In the genomic region with DNA sequence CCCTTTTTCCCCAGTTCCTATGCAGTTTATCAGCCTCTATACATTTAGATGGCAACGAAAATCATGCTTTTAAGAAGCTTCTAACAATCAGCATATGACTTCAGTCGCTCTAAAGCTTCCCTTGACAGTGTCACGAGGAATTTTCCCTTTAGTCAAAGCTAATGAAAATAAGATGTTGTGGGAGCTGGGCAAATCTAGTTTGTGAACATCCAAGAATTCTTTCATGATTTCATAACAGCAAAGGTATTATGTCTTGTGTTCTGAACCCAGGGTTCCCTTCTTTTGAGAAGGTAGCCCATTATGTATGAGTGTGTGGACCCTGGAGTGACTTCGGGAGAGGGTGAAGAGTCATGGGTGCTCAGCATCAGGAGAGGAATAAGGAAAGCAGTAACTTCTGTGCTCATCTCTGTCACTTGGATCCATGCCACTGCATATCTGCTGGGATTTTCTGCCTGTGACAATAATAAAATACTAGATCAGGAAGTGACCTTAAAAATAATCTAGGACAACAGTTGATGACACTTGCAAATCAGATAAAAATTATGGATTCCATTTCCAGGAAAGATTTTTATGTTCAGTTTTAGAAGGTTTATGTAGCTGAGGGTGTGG, we compare ENCODE assay signal across 1 cellular context.
TF ChIP-seq lines count a peak whose summit lies in the region.

No MANE protein-coding gene starts in this region.

TF ChIP-seq in IMR-90, 13 proteins besides CTCF, POLR2A, EP300 and RAD21:
- no peak for TF ChIP-seq FOS (IDR thresholded peaks at IDR 0.05; ENCODE audit: low read depth, low read length)
- no peak for TF ChIP-seq RFX5 (IDR thresholded peaks at IDR 0.05; ENCODE audit: low read depth, low read length)
- TF ChIP-seq MAZ (IDR thresholded peaks at IDR 0.05; ENCODE audit: borderline replicate concordance, low read depth, low read length), result no peak
- no peak for TF ChIP-seq RCOR1 (IDR thresholded peaks at IDR 0.05; ENCODE audit: insufficient replicate concordance, low read length)
- TF ChIP-seq, protein P1, sequence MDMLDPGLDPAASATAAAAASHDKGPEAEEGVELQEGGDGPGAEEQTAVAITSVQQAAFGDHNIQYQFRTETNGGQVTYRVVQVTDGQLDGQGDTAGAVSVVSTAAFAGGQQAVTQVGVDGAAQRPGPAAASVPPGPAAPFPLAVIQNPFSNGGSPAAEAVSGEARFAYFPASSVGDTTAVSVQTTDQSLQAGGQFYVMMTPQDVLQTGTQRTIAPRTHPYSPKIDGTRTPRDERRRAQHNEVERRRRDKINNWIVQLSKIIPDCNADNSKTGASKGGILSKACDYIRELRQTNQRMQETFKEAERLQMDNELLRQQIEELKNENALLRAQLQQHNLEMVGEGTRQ (IDR thresholded peaks at IDR 0.05; ENCODE audit: low read depth, low read length), result no peak
- TF ChIP-seq BHLHE40 (IDR thresholded peaks at IDR 0.05; ENCODE audit: low read depth, low read length), result no peak
- TF ChIP-seq, protein P2, sequence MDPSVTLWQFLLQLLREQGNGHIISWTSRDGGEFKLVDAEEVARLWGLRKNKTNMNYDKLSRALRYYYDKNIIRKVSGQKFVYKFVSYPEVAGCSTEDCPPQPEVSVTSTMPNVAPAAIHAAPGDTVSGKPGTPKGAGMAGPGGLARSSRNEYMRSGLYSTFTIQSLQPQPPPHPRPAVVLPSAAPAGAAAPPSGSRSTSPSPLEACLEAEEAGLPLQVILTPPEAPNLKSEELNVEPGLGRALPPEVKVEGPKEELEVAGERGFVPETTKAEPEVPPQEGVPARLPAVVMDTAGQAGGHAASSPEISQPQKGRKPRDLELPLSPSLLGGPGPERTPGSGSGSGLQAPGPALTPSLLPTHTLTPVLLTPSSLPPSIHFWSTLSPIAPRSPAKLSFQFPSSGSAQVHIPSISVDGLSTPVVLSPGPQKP (IDR thresholded peaks at IDR 0.05; ENCODE audit: borderline replicate concordance, low read depth, low read length), result no peak
- no peak for TF ChIP-seq CEBPB (IDR thresholded peaks at IDR 0.05; ENCODE audit: low read depth, low read length)
- TF ChIP-seq NFE2L2 (IDR thresholded peaks at IDR 0.05; ENCODE audit: low read depth, low read length), result no peak
